23 cellular contexts compared by ENCODE assay signal in genomic region chr20:45400346-45401031, GRCh38. TPM values are rescaled to one million over a fixed set of nuclear protein-coding genes. Genes with fewer than 3 reads are reported as not detected.
DNase-seq lines count a peak whose midpoint lies in the region; ATAC-seq, FAIRE-seq and TF ChIP-seq lines count a peak whose summit lies in the region.
"Had no signal": no experiment of that assay in that cellular context is flagged by ENCODE, and none has a peak within 500 bp of the region (broad histone marks: within the 10 kb centered on the region; RNA-seq: fewer than 3 reads in every experiment).

No MANE protein-coding gene starts in this region.

- SMC1A ChIA-PET in GM12878 (lab: Charles Lee; ENCODE audit: uncharacterized antibody, unreplicated experiment): no interaction called here

- ATAC-seq in DND-41 (ENCODE audit: insufficient read depth, low read depth): no peak
- ATAC-seq in GM12878: no peak
- ATAC-seq: A549; CD8-positive, alpha-beta T cell; GM23338 had no signal

- POLR2A ChIA-PET in GM12878 (lab: Charles Lee): no interaction called here
- POLR2A ChIA-PET in activated CD4-positive, alpha-beta memory T cell treated with anti-CD3 and anti-CD28 coated beads, Interleukin-2, amount 10 ng/mL, durations not matched to agents 7 days and 5 days (lab: Charles Lee): no interaction called here

- H3K9ac ChIP-seq in DND-41 (ENCODE audit: low read depth, low read length) (no peak overlapping the region), GM12878 (ENCODE audit: control insufficient read depth, insufficient read depth, low read length) (no peak overlapping the region)
- H3K9ac ChIP-seq: KMS-11 had no signal

- in situ Hi-C loops in GM12878 (cut with MboI): no loop called here

- WGBS in GM12878 (ENCODE audit: insufficient coverage, insufficient replicate concordance, low lambda C conversion rate, missing lambda C conversion rate): 74% methylated on average over 6 of the region's 6 CpGs

- H3K4me1 Mint-ChIP-seq in activated CD4-positive, alpha-beta memory T cell treated with anti-CD3 and anti-CD28 coated beads, Interleukin-2, amount 10 ng/mL, durations not matched to agents 7 days and 5 days: peaks cover 10% of the 10 kb centered on the region
- H3K4me1 Mint-ChIP-seq: GM23338 had no signal

- H3K36me3 ChIP-seq in DND-41 (ENCODE audit: insufficient read depth, low read length) (no peaks in the 10 kb centered on the region), GM12878 (ENCODE audit: control insufficient read depth in 2 of 2, insufficient read depth in 2 of 2, low read length in 1 of 2) (no peaks in the 10 kb centered on the region), breast epithelium (no peaks in the 10 kb centered on the region)

- no peaks in the 10 kb centered on the region for H3K27me3 ChIP-seq in DND-41 (ENCODE audit: insufficient read depth, low read length, poor library complexity)
- H3K27me3 ChIP-seq in GM12878 (replicated peaks in 1 of 2; ENCODE audit: control insufficient read depth in 2 of 2, insufficient read depth in 2 of 2, low read length in 1 of 2): peaks cover 0 to under 1% of the 10 kb centered on the region in 2 experiments; a peak in 3 of 4 replicates
- no peaks in the 10 kb centered on the region for H3K27me3 ChIP-seq in breast epithelium

- H3K27ac ChIP-seq in DND-41 (ENCODE audit: low read length): no peak overlapping the region
- H3K27ac ChIP-seq in GM12878 (ENCODE audit: control insufficient read depth, insufficient read depth): no peak overlapping the region
- no peak overlapping the region for H3K27ac ChIP-seq in breast epithelium
- H3K27ac ChIP-seq: 22Rv1, A549, KMS-11 had no signal

- H3K79me2 ChIP-seq in DND-41 (ENCODE audit: insufficient read depth, low read length): no peaks in the 10 kb centered on the region
- H3K79me2 ChIP-seq in GM12878 (ENCODE audit: control insufficient read depth, insufficient read depth, low read length): no peaks in the 10 kb centered on the region

- peaks cover 25% of the 10 kb centered on the region for H3K9me3 Mint-ChIP-seq in activated CD4-positive, alpha-beta memory T cell treated with anti-CD3 and anti-CD28 coated beads, Interleukin-2, amount 10 ng/mL, durations not matched to agents 7 days and 5 days

- DNase-seq in DMS53 (lab: John Stamatoyannopoulos, UW) (peak; percentile 37), DMS53 treated with DMSO at 0.1 percent for 48 hours (lab: John Stamatoyannopoulos, UW; ENCODE audit: unreplicated experiment) (no peak), DND-41 (peak; percentile 29), GM12878 (ENCODE audit: low read depth, low spot score) (no peak), breast epithelium (ENCODE audit: low spot score in 2 of 2) (no peak)
- no peak for DNase-seq in activated CD4-positive, alpha-beta memory T cell treated with anti-CD3 and anti-CD28 coated beads, Interleukin-2, amount 10 ng/mL, durations not matched to agents 7 days and 5 days
- DNase-seq in NK-92 treated with Interleukin-12 subunit alpha and Interleukin-12 subunit beta, amount 100 ng/mL, for 24 hours (lab: John Stamatoyannopoulos, UW): no peak
- DNase-seq: AML-193; Calu3; CD8-positive, alpha-beta T cell; DMS153; HCEC 1CT had no signal

- no peak overlapping the region for H3K4me2 ChIP-seq in DND-41 (ENCODE audit: insufficient read depth, low read length)
- H3K4me2 ChIP-seq in GM12878 (ENCODE audit: control insufficient read depth, insufficient read depth): no peak overlapping the region
- H3K4me2 ChIP-seq: A549, GM23338, KMS-11 had no signal

- no peak for TF ChIP-seq EP300 in GM12878 (IDR thresholded peaks at IDR 0.05; ENCODE audit: borderline replicate concordance in 1 of 2, control insufficient read depth in 1 of 2, low read depth in 2 of 2, low read length in 2 of 2)

- RAD21 ChIA-PET in GM12878 (lab: Charles Lee; ENCODE audit: unreplicated experiment): no interaction called here

- H3K4me3 ChIP-seq in DND-41 (ENCODE audit: low read depth in 1 of 2, low read length in 2 of 2) (no peak overlapping the region), GM12878 (no peak overlapping the region), breast epithelium (no peak overlapping the region)
- H3K4me3 ChIP-seq: A549, GM23338 had no signal

- intact Hi-C loops in GM12878 (cut with micrococcal nuclease; ENCODE audit: unreplicated experiment) (no loop called here), breast epithelium (cut with DNase I; ENCODE audit: low total_unique reads) (no loop called here)

- no TSS peak for BruUV-seq in GM12878 (replicated peaks; lab: Mats Ljungman, UMichigan)

- no peak overlapping the region for H3K4me3 Mint-ChIP-seq in activated CD4-positive, alpha-beta memory T cell treated with anti-CD3 and anti-CD28 coated beads, Interleukin-2, amount 10 ng/mL, durations not matched to agents 7 days and 5 days
- H3K4me3 Mint-ChIP-seq: CD8-positive, alpha-beta T cell; GM23338; IgD-negative memory B cell had no signal

- H3K27me3 Mint-ChIP-seq in activated CD4-positive, alpha-beta memory T cell treated with anti-CD3 and anti-CD28 coated beads, Interleukin-2, amount 10 ng/mL, durations not matched to agents 7 days and 5 days: peaks cover 15% of the 10 kb centered on the region

- H3K9me3 ChIP-seq in DND-41 (ENCODE audit: insufficient read depth, low read length, severe bottlenecking): peaks cover 23% of the 10 kb centered on the region
- H3K9me3 ChIP-seq in GM12878 (replicated peaks; ENCODE audit: control insufficient read depth, insufficient read depth, low read length): peaks cover 15% of the 10 kb centered on the region; the same call in 2 of the 3 replicates
- peaks cover 8 to 9% of the 10 kb centered on the region in 2 donors for H3K9me3 ChIP-seq in breast epithelium

- no peak overlapping the region for H3K27ac Mint-ChIP-seq in activated CD4-positive, alpha-beta memory T cell treated with anti-CD3 and anti-CD28 coated beads, Interleukin-2, amount 10 ng/mL, durations not matched to agents 7 days and 5 days
- H3K27ac Mint-ChIP-seq: CD8-positive, alpha-beta T cell; GM23338; IgD-negative memory B cell had no signal

- TF ChIP-seq CTCF in DND-41 (IDR thresholded peaks at IDR 0.05; ENCODE audit: borderline replicate concordance, extremely low read depth, low read length, poor library complexity, severe bottlenecking): no peak
- no peak for TF ChIP-seq CTCF in GM12878 (IDR thresholded peaks at IDR 0.05 in 2 of 3, conservative IDR thresholded peaks at IDR 0.05 in 1 of 3; ENCODE audit: control insufficient read depth in 2 of 3, extremely low read depth in 1 of 3, insufficient read depth in 1 of 3, low read depth in 3 of 3, low read length in 3 of 3)
- TF ChIP-seq CTCF in breast epithelium (IDR thresholded peaks at IDR 0.05): no peak

- FAIRE-seq in GM12878 (lab: Jason Lieb, UNC): no peak
- FAIRE-seq: A549, G401.6, GM12892, GM18507, H54 had no signal

- H3K36me3 Mint-ChIP-seq in activated CD4-positive, alpha-beta memory T cell treated with anti-CD3 and anti-CD28 coated beads, Interleukin-2, amount 10 ng/mL, durations not matched to agents 7 days and 5 days (ENCODE audit: low read depth): peaks cover 22% of the 10 kb centered on the region

- TF ChIP-seq POLR2A in GM12878 (IDR thresholded peaks at IDR 0.05; ENCODE audit: low read depth, low read length) (no peak), breast epithelium (IDR thresholded peaks at IDR 0.05) (no peak)

- H2AFZ ChIP-seq in DND-41 (ENCODE audit: low read depth, low read length): no peak overlapping the region
- H2AFZ ChIP-seq in GM12878 (ENCODE audit: control insufficient read depth, low read depth, low read length): no peak overlapping the region
- H2AFZ ChIP-seq: GM23338 had no signal

- TF ChIP-seq RAD21 in GM12878 (IDR thresholded peaks at IDR 0.05; ENCODE audit: insufficient read depth, low read depth, low read length): no peak

- H3K4me1 ChIP-seq in DND-41 (ENCODE audit: insufficient read depth, low read length): peaks cover 3% of the 10 kb centered on the region
- no peaks in the 10 kb centered on the region for H3K4me1 ChIP-seq in GM12878 (ENCODE audit: control insufficient read depth, insufficient read depth, low read length)
- H3K4me1 ChIP-seq in breast epithelium: no peaks in the 10 kb centered on the region

- CTCF ChIA-PET in GM12878 (lab: Yijun Ruan, JAX): no interaction called here
- CTCF ChIA-PET in activated CD4-positive, alpha-beta memory T cell treated with anti-CD3 and anti-CD28 coated beads, Interleukin-2, amount 10 ng/mL, durations not matched to agents 7 days and 5 days (lab: Charles Lee): no interaction called here

- H4K20me1 ChIP-seq in DND-41 (ENCODE audit: insufficient read depth, low read length) (no peaks in the 10 kb centered on the region), GM12878 (ENCODE audit: control insufficient read depth, insufficient read depth) (no peaks in the 10 kb centered on the region)

RNA-seq across cellular contexts. Expression of gene DBNDD2, which starts 7.6 kb away (rescaled TPM):
- 1.1 and 2.1 TPM in 2 replicates for total RNA-seq in GM12878 (2013; cell fraction: nucleolus; rRNA removed)
- total RNA-seq in GM12878 (2014; rRNA removed) (0.17 TPM in 1 of 2 replicates, not detected in the other), GM12878 (2014; rRNA removed; fragmentation: Illumina TruSeq; extraction: Trizol) (0.41 and 0.67 TPM in 2 replicates), GM12878 (2021) (0.74 and 1.0 TPM in 2 replicates), breast epithelium (10 to 100 TPM; 32.2 to 49.2 (median 44.5) TPM)
- 0.62 TPM for polyA plus RNA-seq in GM12878 (2011; ENCODE audit: low read depth)
- polyA plus RNA-seq in GM12878 (2011; rRNA removed) (5.0 and 5.7 TPM in 2 replicates), GM12878 (2014; fragmentation: Illumina TruSeq; extraction: Trizol) (0.46 and 0.52 TPM in 2 replicates), GM12878 (2014; fragmentation: Nextera tagmentation; extraction: Ambion mirVana) (under 1 TPM; 0.18 to 0.49 TPM), GM12878 (2014; rRNA removed) (0.39 and 0.67 TPM in 2 replicates), GM12878 (2016; fragmentation: Nextera tagmentation; extraction: Ambion mirVana) (under 1 TPM in 1 of 2 experiments, not detected in 1; 0.21 TPM)
- 5.1 and 5.3 TPM in 2 replicates for polyA plus RNA-seq in GM12878 (2011; cell fraction: cytosol; rRNA removed)
- polyA plus RNA-seq in GM12878 (2011; cell fraction: nucleus; rRNA removed): 5.2 and 7.2 TPM in 2 replicates
- 0.42 and 0.74 TPM in 2 replicates for polyA plus RNA-seq in GM12878 (2012)
- polyA minus RNA-seq in GM12878 (2011; rRNA and poly(A)+ RNA removed): 2.9 and 3.3 TPM in 2 replicates
- polyA minus RNA-seq in GM12878 (2011; cell fraction: cytosol; rRNA and poly(A)+ RNA removed): not detected in 2 replicates
- 1.3 and 1.7 TPM in 2 replicates for polyA minus RNA-seq in GM12878 (2011; cell fraction: nucleus; rRNA and poly(A)+ RNA removed)
- 10 to 100 TPM; 11.4 to 13.1 TPM for total RNA-seq in activated CD4-positive, alpha-beta memory T cell treated with anti-CD3 and anti-CD28 coated beads, Interleukin-2, amount 10 ng/mL, durations not matched to agents 7 days and 5 days
- polyA plus RNA-seq: IgD-negative memory B cell had no signal

RNA-seq across cellular contexts. Expression of gene PIGT, which starts 15.5 kb away (rescaled TPM):
- 84.5 and 94.1 TPM in 2 replicates for total RNA-seq in GM12878 (2013; cell fraction: nucleolus; rRNA removed)
- total RNA-seq in GM12878 (2014; rRNA removed) (35.7 and 45.0 TPM in 2 replicates), GM12878 (2014; rRNA removed; fragmentation: Illumina TruSeq; extraction: Trizol) (15.5 and 18.6 TPM in 2 replicates), GM12878 (2021) (39.5 and 45.2 TPM in 2 replicates), breast epithelium (100 to 1,000 TPM in 1 of 3 donors, 10 to 100 TPM in 2; 74.1 to 103 (median 76.7) TPM)
- polyA plus RNA-seq in GM12878 (2011; ENCODE audit: low read depth): 14.5 TPM
- polyA plus RNA-seq in GM12878 (2011; rRNA removed) (8.0 and 24.1 TPM in 2 replicates), GM12878 (2014; fragmentation: Illumina TruSeq; extraction: Trizol) (29.4 and 41.9 TPM in 2 replicates), GM12878 (2014; fragmentation: Nextera tagmentation; extraction: Ambion mirVana) (10 to 100 TPM; 19.1 to 27.5 TPM), GM12878 (2014; rRNA removed) (28.6 and 33.5 TPM in 2 replicates), GM12878 (2016; fragmentation: Nextera tagmentation; extraction: Ambion mirVana) (10 to 100 TPM; 56.5 to 66.0 TPM)
- polyA plus RNA-seq in GM12878 (2011; cell fraction: cytosol; rRNA removed): 27.0 and 35.8 TPM in 2 replicates
- 71.0 and 74.4 TPM in 2 replicates for polyA plus RNA-seq in GM12878 (2011; cell fraction: nucleus; rRNA removed)
- 25.3 and 27.7 TPM in 2 replicates for polyA plus RNA-seq in GM12878 (2012)
- 27.9 and 34.2 TPM in 2 replicates for polyA minus RNA-seq in GM12878 (2011; rRNA and poly(A)+ RNA removed)
- polyA minus RNA-seq in GM12878 (2011; cell fraction: cytosol; rRNA and poly(A)+ RNA removed): 16.2 and 28.5 TPM in 2 replicates
- polyA minus RNA-seq in GM12878 (2011; cell fraction: nucleus; rRNA and poly(A)+ RNA removed): 33.1 and 57.7 TPM in 2 replicates
- total RNA-seq in activated CD4-positive, alpha-beta memory T cell treated with anti-CD3 and anti-CD28 coated beads, Interleukin-2, amount 10 ng/mL, durations not matched to agents 7 days and 5 days: 10 to 100 TPM; 52.4 to 53.0 TPM

RNA-seq across cellular contexts. Expression of gene TP53TG5, which starts 22.4 kb away (rescaled TPM):
- not detected in 2 replicates for total RNA-seq in GM12878 (2013; cell fraction: nucleolus; rRNA removed)
- total RNA-seq in GM12878 (2014; rRNA removed): not detected in 2 replicates
- total RNA-seq in GM12878 (2014; rRNA removed; fragmentation: Illumina TruSeq; extraction: Trizol): not detected in 2 replicates
- not detected in 2 replicates for total RNA-seq in GM12878 (2021)
- 0.16 TPM for polyA plus RNA-seq in GM12878 (2011; ENCODE audit: low read depth)
- not detected in 2 replicates for polyA plus RNA-seq in GM12878 (2011; rRNA removed)
- not detected in 2 replicates for polyA plus RNA-seq in GM12878 (2011; cell fraction: cytosol; rRNA removed)
- polyA plus RNA-seq in GM12878 (2011; cell fraction: nucleus; rRNA removed): not detected in 2 replicates
- 0.14 and 0.22 TPM in 2 replicates for polyA plus RNA-seq in GM12878 (2012)
- polyA plus RNA-seq in GM12878 (2014; fragmentation: Illumina TruSeq; extraction: Trizol): not detected in 2 replicates
- not detected for polyA plus RNA-seq in GM12878 (2014; fragmentation: Nextera tagmentation; extraction: Ambion mirVana)
- polyA plus RNA-seq in GM12878 (2014; rRNA removed): 0.06 TPM in 1 of 2 replicates, not detected in the other
- polyA plus RNA-seq in GM12878 (2016; fragmentation: Nextera tagmentation; extraction: Ambion mirVana): under 1 TPM in 1 of 2 experiments, not detected in 1; 0.24 TPM
- not detected in 2 replicates for polyA minus RNA-seq in GM12878 (2011; rRNA and poly(A)+ RNA removed)
- not detected in 2 replicates for polyA minus RNA-seq in GM12878 (2011; cell fraction: cytosol; rRNA and poly(A)+ RNA removed)
- polyA minus RNA-seq in GM12878 (2011; cell fraction: nucleus; rRNA and poly(A)+ RNA removed): not detected in 2 replicates
- 1 to 10 TPM in 1 of 3 donors, not detected in 2; 1.3 TPM for total RNA-seq in breast epithelium
- not detected for total RNA-seq in activated CD4-positive, alpha-beta memory T cell treated with anti-CD3 and anti-CD28 coated beads, Interleukin-2, amount 10 ng/mL, durations not matched to agents 7 days and 5 days
- total RNA-seq: GM23338, LHCN-M2 had no signal
- polyA plus RNA-seq: A549, BJ, GM23338, IgD-negative memory B cell had no signal

RNA-seq across cellular contexts. Expression of gene SYS1, which starts 37.5 kb away (rescaled TPM):
- total RNA-seq in GM12878 (2013; cell fraction: nucleolus; rRNA removed): 26.4 and 29.7 TPM in 2 replicates
- total RNA-seq in GM12878 (2014; rRNA removed) (8.9 and 14.5 TPM in 2 replicates), GM12878 (2014; rRNA removed; fragmentation: Illumina TruSeq; extraction: Trizol) (5.4 and 6.4 TPM in 2 replicates), GM12878 (2021) (9.4 and 9.5 TPM in 2 replicates), breast epithelium (10 to 100 TPM; 30.8 to 56.3 (median 47.3) TPM)
- polyA plus RNA-seq in GM12878 (2011; ENCODE audit: low read depth): 7.3 TPM
- polyA plus RNA-seq in GM12878 (2011; rRNA removed) (17.8 and 22.6 TPM in 2 replicates), GM12878 (2014; fragmentation: Illumina TruSeq; extraction: Trizol) (5.8 and 6.2 TPM in 2 replicates), GM12878 (2014; fragmentation: Nextera tagmentation; extraction: Ambion mirVana) (1 to 10 TPM; 5.1 to 7.3 TPM), GM12878 (2014; rRNA removed) (10.8 and 15.8 TPM in 2 replicates), GM12878 (2016; fragmentation: Nextera tagmentation; extraction: Ambion mirVana) (1 to 10 TPM; 9.1 to 9.8 TPM)
- 42.2 and 53.1 TPM in 2 replicates for polyA plus RNA-seq in GM12878 (2011; cell fraction: cytosol; rRNA removed)
- polyA plus RNA-seq in GM12878 (2011; cell fraction: nucleus; rRNA removed): 23.1 and 26.2 TPM in 2 replicates
- polyA plus RNA-seq in GM12878 (2012): 9.0 and 9.2 TPM in 2 replicates
- polyA minus RNA-seq in GM12878 (2011; rRNA and poly(A)+ RNA removed): 38.8 and 61.4 TPM in 2 replicates
- polyA minus RNA-seq in GM12878 (2011; cell fraction: cytosol; rRNA and poly(A)+ RNA removed): 15.0 and 15.8 TPM in 2 replicates
- 30.7 and 44.2 TPM in 2 replicates for polyA minus RNA-seq in GM12878 (2011; cell fraction: nucleus; rRNA and poly(A)+ RNA removed)
- total RNA-seq in activated CD4-positive, alpha-beta memory T cell treated with anti-CD3 and anti-CD28 coated beads, Interleukin-2, amount 10 ng/mL, durations not matched to agents 7 days and 5 days: 10 to 100 TPM; 22.1 to 24.2 TPM

RNA-seq across cellular contexts. Expression of gene SDC4, which starts 52.3 kb away (rescaled TPM):
- total RNA-seq in GM12878 (2013; cell fraction: nucleolus; rRNA removed): 0.64 and 1.3 TPM in 2 replicates
- total RNA-seq in GM12878 (2014; rRNA removed) (1.2 and 1.5 TPM in 2 replicates), GM12878 (2014; rRNA removed; fragmentation: Illumina TruSeq; extraction: Trizol) (1.2 TPM in 2 replicates), GM12878 (2021) (2.3 and 2.6 TPM in 2 replicates), breast epithelium (100 to 1,000 TPM in 2 of 3 donors, 10 to 100 TPM in 1; 29.4 to 337 (median 121) TPM)
- polyA plus RNA-seq in GM12878 (2011; ENCODE audit: low read depth): 0.71 TPM
- polyA plus RNA-seq in GM12878 (2011; rRNA removed) (10.3 and 11.3 TPM in 2 replicates), GM12878 (2014; fragmentation: Illumina TruSeq; extraction: Trizol) (1.8 and 2.2 TPM in 2 replicates), GM12878 (2014; fragmentation: Nextera tagmentation; extraction: Ambion mirVana) (under 1 TPM; 0.52 to 0.66 TPM), GM12878 (2014; rRNA removed) (1.4 and 1.9 TPM in 2 replicates), GM12878 (2016; fragmentation: Nextera tagmentation; extraction: Ambion mirVana) (1 to 10 TPM; 1.4 TPM)
- polyA plus RNA-seq in GM12878 (2011; cell fraction: cytosol; rRNA removed): 10.9 and 12.1 TPM in 2 replicates
- 3.9 and 4.6 TPM in 2 replicates for polyA plus RNA-seq in GM12878 (2011; cell fraction: nucleus; rRNA removed)
- polyA plus RNA-seq in GM12878 (2012): 0.91 and 1.6 TPM in 2 replicates
- polyA minus RNA-seq in GM12878 (2011; rRNA and poly(A)+ RNA removed): 17.6 and 21.9 TPM in 2 replicates
- 8.7 and 9.0 TPM in 2 replicates for polyA minus RNA-seq in GM12878 (2011; cell fraction: cytosol; rRNA and poly(A)+ RNA removed)
- polyA minus RNA-seq in GM12878 (2011; cell fraction: nucleus; rRNA and poly(A)+ RNA removed): 1.5 and 2.4 TPM in 2 replicates
- total RNA-seq in activated CD4-positive, alpha-beta memory T cell treated with anti-CD3 and anti-CD28 coated beads, Interleukin-2, amount 10 ng/mL, durations not matched to agents 7 days and 5 days: 10 to 100 TPM; 28.1 to 28.3 TPM
- polyA plus RNA-seq: IgD-negative memory B cell had no signal

Comparison
In these comparisons a context has a peak if more than half of its experiments do, and no peak if none do; other contexts are left out.
1. DNase-seq: peak in DMS53 (single experiment) and DND-41 (single experiment); none in DMS53 treated with DMSO at 0.1 percent for 48 hours (single experiment), GM12878 (single experiment), breast epithelium (0 of 2), activated CD4-positive, alpha-beta memory T cell treated with anti-CD3 and anti-CD28 coated beads, Interleukin-2, amount 10 ng/mL, durations not matched to agents 7 days and 5 days (single experiment) and NK-92 treated with Interleukin-12 subunit alpha and Interleukin-12 subunit beta, amount 100 ng/mL, for 24 hours (single experiment).
2. RNA of gene DBNDD2, which starts 7.6 kb away (total RNA-seq): 32.2 to 49.2 TPM in breast epithelium and 11.4 to 13.1 TPM in activated CD4-positive, alpha-beta memory T cell treated with anti-CD3 and anti-CD28 coated beads, Interleukin-2, amount 10 ng/mL, durations not matched to agents 7 days and 5 days; 0.17 to 2.1 TPM in GM12878; every median in the first group is over 4 times any median in the second.